24 cellular contexts compared by ENCODE assay signal in genomic region chr5:133739381-133739780, GRCh38.
"Had no signal": no experiment of that assay in that cellular context is flagged by ENCODE, and none has a peak within 500 bp of the region (broad histone marks: within the 10 kb centered on the region; RNA-seq: fewer than 3 reads in every experiment).

No MANE protein-coding gene starts in this region.

- H3K4me3 ChIP-seq: colonic mucosa, coronary artery, dorsolateral prefrontal cortex, esophagus squamous epithelium, gastrocnemius medialis, gastroesophageal sphincter, heart left ventricle, heart right ventricle had no signal

- H3K4me3 Mint-ChIP-seq: dendritic cell treated with granulocyte-macrophage colony-stimulating factor and Interleukin-4, amounts not matched to agents 40 ng/mL and 50 ng/mL, for 4 days; effector memory CD8-positive, alpha-beta T cell; endodermal cell had no signal

- H3K4me1 ChIP-seq: colonic mucosa, foreskin keratinocyte, gastrocnemius medialis, gastroesophageal sphincter, heart left ventricle, heart right ventricle had no signal

- H3K27me3 ChIP-seq: colonic mucosa, dorsolateral prefrontal cortex, esophagus squamous epithelium, gastrocnemius medialis had no signal

- H3K27ac ChIP-seq: colonic mucosa, coronary artery, dorsolateral prefrontal cortex, epithelial cell of prostate, esophagus squamous epithelium, foreskin keratinocyte, gastrocnemius medialis, gastroesophageal sphincter, heart left ventricle, heart right ventricle had no signal

- H3K9me3 ChIP-seq: colonic mucosa, esophagus squamous epithelium, gastrocnemius medialis, gastroesophageal sphincter had no signal

- H3K4me1 Mint-ChIP-seq: endodermal cell had no signal

- H3K9me3 Mint-ChIP-seq: dendritic cell treated with granulocyte-macrophage colony-stimulating factor and Interleukin-4, amounts not matched to agents 40 ng/mL and 50 ng/mL, for 4 days; effector memory CD8-positive, alpha-beta T cell; endodermal cell had no signal

- H3K27ac Mint-ChIP-seq: dendritic cell treated with granulocyte-macrophage colony-stimulating factor and Interleukin-4, amounts not matched to agents 40 ng/mL and 50 ng/mL, for 4 days; effector memory CD8-positive, alpha-beta T cell; endodermal cell had no signal

- ATAC-seq: effector memory CD8-positive, alpha-beta T cell; esophagus mucosa; foreskin keratinocyte; gastrocnemius medialis; gastroesophageal sphincter; heart left ventricle; heart right ventricle had no signal

- H3K36me3 ChIP-seq: colonic mucosa, esophagus squamous epithelium, gastrocnemius medialis, gastroesophageal sphincter, heart left ventricle, heart right ventricle had no signal

- DNase-seq: colonic mucosa; cortex of kidney; dermis blood vessel endothelial cell; dorsolateral prefrontal cortex; effector CD4-positive, alpha-beta T cell; effector CD8-positive, alpha-beta T cell; effector memory CD4-positive, alpha-beta T cell; effector memory CD8-positive, alpha-beta T cell; endodermal cell; erythroblast; esophagus squamous epithelium; foreskin fibroblast; foreskin keratinocyte; foreskin melanocyte; gastrocnemius medialis; glutamatergic neuron; head of caudate nucleus; heart right ventricle had no signal
